10 cellular contexts compared by ENCODE assay signal in genomic region chr7:129066290-129067131, GRCh38.
DNase-seq lines count a peak whose midpoint lies in the region; ATAC-seq lines count a peak whose summit lies in the region.
"Had no signal": no experiment of that assay in that cellular context is flagged by ENCODE, and none has a peak within 500 bp of the region (broad histone marks: within the 10 kb centered on the region; RNA-seq: fewer than 3 reads in every experiment).

No MANE protein-coding gene starts in this region.

- H3K9me3 ChIP-seq in neuron (ENCODE audit: low read length): no peaks in the 10 kb centered on the region

- DNase-seq in NCI-H526 (lab: John Stamatoyannopoulos, UW) (peak; percentile 19 to 80), epidermal melanocyte (ENCODE audit: insufficient read length, low spot score) (peak; percentile 77), NCI-H345 treated with DMSO at 0.1 percent for 48 hours (lab: John Stamatoyannopoulos, UW; ENCODE audit: unreplicated experiment) (no peak)
- DNase-seq in activated naive CD4-positive, alpha-beta T cell treated with anti-CD3 and anti-CD28 coated beads, Interleukin-2, amount 50 U/mL, for 16 hours: no peak
- DNase-seq: activated naive CD8-positive, alpha-beta T cell treated with anti-CD3 and anti-CD28 coated beads, Interleukin-2, amount 50 U/mL, for 24 hours; NCI-H2107 had no signal

- peaks cover 9% of the 10 kb centered on the region for H3K27me3 ChIP-seq in neuron (ENCODE audit: insufficient read depth, low read length)

- H2AFZ ChIP-seq in neuron (ENCODE audit: low read depth, low read length): peak overlapping the region; percentile 14

- peak; percentile 49 for ATAC-seq in GM19463 (IDR thresholded peaks at IDR 0.05; ENCODE audit: unreplicated experiment)
- ATAC-seq in GM18861 (IDR thresholded peaks at IDR 0.05; ENCODE audit: unreplicated experiment): no peak
- no peak for ATAC-seq in GM21526 (IDR thresholded peaks at IDR 0.05; ENCODE audit: low FRiP score, unreplicated experiment)
- ATAC-seq: activated naive CD8-positive, alpha-beta T cell treated with anti-CD3 and anti-CD28 coated beads, Interleukin-2, amount 50 U/mL, for 24 hours had no signal

- peaks cover 6% of the 10 kb centered on the region for H3K4me1 ChIP-seq in neuron (ENCODE audit: insufficient read depth, low read length)

- no peak overlapping the region for H3K4me3 ChIP-seq in neuron (ENCODE audit: low read length)

- no peaks in the 10 kb centered on the region for H3K36me3 ChIP-seq in neuron (ENCODE audit: insufficient read depth, low read length)

Comparison
In these comparisons a context has a peak if more than half of its experiments do, and no peak if none do; other contexts are left out.
1. DNase-seq: peak in NCI-H526 (2 of 2) and epidermal melanocyte (single experiment); none in NCI-H345 treated with DMSO at 0.1 percent for 48 hours (single experiment) and activated naive CD4-positive, alpha-beta T cell treated with anti-CD3 and anti-CD28 coated beads, Interleukin-2, amount 50 U/mL, for 16 hours (single experiment).